Comparison of ENCODE assay signal across 8 cellular contexts in genomic region chr2:102839668-102840388, GRCh38.
A peak's percentile ranks its signal among the peaks of the same experiment; 100 is the strongest.
DNase-seq lines count a peak whose midpoint lies in the region; ATAC-seq, FAIRE-seq and TF ChIP-seq lines count a peak whose summit lies in the region.

No MANE protein-coding gene starts in this region.

- no peak overlapping the region for H3K27ac ChIP-seq in Peyer's patch
- no peak overlapping the region for H3K27ac ChIP-seq in lung (ENCODE audit: low read depth in 1 of 2, low read length in 1 of 2)

- H3K4me3 ChIP-seq in Peyer's patch (no peak overlapping the region), lung (no peak overlapping the region)

- H3K9me3 ChIP-seq in Peyer's patch (no peaks in the 10 kb centered on the region), lung (ENCODE audit: control insufficient read depth in 2 of 2, insufficient read depth in 1 of 2, low read length in 1 of 2) (no peaks in the 10 kb centered on the region)

- DNase-seq in NCI-H2196 (lab: John Stamatoyannopoulos, UW; ENCODE audit: unreplicated experiment) (peak; percentile 58), NCI-H2196 treated with DMSO at 0.1 percent for 48 hours (lab: John Stamatoyannopoulos, UW; ENCODE audit: unreplicated experiment) (no peak), KBM-7 (peak; percentile 71), Peyer's patch (peak in 1 of 3 donors; percentile 49), dedifferentiated amniotic fluid mesenchymal stem cell (ENCODE audit: extremely low spot score) (peak; percentile 60), lung (ENCODE audit: low spot score) (no peak), urothelium cell line (ENCODE audit: low spot score) (peak; percentile 53)

- no peaks in the 10 kb centered on the region for H3K27me3 ChIP-seq in Peyer's patch
- H3K27me3 ChIP-seq in lung (ENCODE audit: control insufficient read depth, insufficient read depth), result no peaks in the 10 kb centered on the region

- ATAC-seq in lung (ENCODE audit: insufficient read depth, low FRiP score), result no peak
- no peak for ATAC-seq in HG02678 (IDR thresholded peaks at IDR 0.05; ENCODE audit: unreplicated experiment)

- H3K4me1 ChIP-seq in Peyer's patch (no peaks in the 10 kb centered on the region), lung (ENCODE audit: control insufficient read depth in 2 of 2, insufficient read depth in 2 of 2, low read length in 2 of 2) (peaks cover 0 to 3% of the 10 kb centered on the region in 2 donors)

- no peak for FAIRE-seq in urothelium cell line (lab: Jason Lieb, UNC)

- in situ Hi-C loops in KBM-7 (cut with MboI; ENCODE audit: low pct_unique_long_range_greater_than_20kb, low sequenced_read_pairs), result no loop called here

- no peaks in the 10 kb centered on the region for H3K36me3 ChIP-seq in Peyer's patch
- no peaks in the 10 kb centered on the region for H3K36me3 ChIP-seq in lung (ENCODE audit: control insufficient read depth in 2 of 2, insufficient read depth in 2 of 2, low read length in 2 of 2)

- TF ChIP-seq POLR2A in Peyer's patch (IDR thresholded peaks at IDR 0.05), result no peak

- WGBS in lung, 2 donors, result 39 to 43% methylated on average over 8 of the region's 8 CpGs

- TF ChIP-seq CTCF in Peyer's patch (IDR thresholded peaks at IDR 0.05) (peak; percentile 49 to 87 (median 54)), lung (IDR thresholded peaks at IDR 0.05; ENCODE audit: control extremely low read depth, extremely low read depth) (peak; percentile 23)

Comparison
In these comparisons a context has a peak if more than half of its experiments do, and no peak if none do; other contexts are left out.
1. DNase-seq: peak in NCI-H2196 (single experiment), KBM-7 (single experiment), dedifferentiated amniotic fluid mesenchymal stem cell (single experiment) and urothelium cell line (single experiment); none in NCI-H2196 treated with DMSO at 0.1 percent for 48 hours (single experiment) and lung (single experiment).